Comparison of ENCODE assay signal across 1 cellular context in genomic region chr11:125162743-125163142, GRCh38.
TF ChIP-seq lines count a peak whose summit lies in the region.

No MANE protein-coding gene starts in this region.

TF ChIP-seq in GM23338, 12 proteins besides CTCF, POLR2A, EP300 and RAD21 (continued from another document):
- TF ChIP-seq ZNF462 (CRISPR knock-in tag; IDR thresholded peaks at IDR 0.05) (no peak), EZH2 (IDR thresholded peaks at IDR 0.05; ENCODE audit: low read depth, unreplicated experiment) (no peak), STAT1 (IDR thresholded peaks at IDR 0.05; ENCODE audit: unreplicated experiment) (no peak), ZNF114 (CRISPR knock-in tag; IDR thresholded peaks at IDR 0.05) (no peak), NANOG (IDR thresholded peaks at IDR 0.05; ENCODE audit: borderline replicate concordance) (no peak), EZH2phosphoT487 (IDR thresholded peaks at IDR 0.05; ENCODE audit: unreplicated experiment) (no peak), ZNF331 (CRISPR knock-in tag; IDR thresholded peaks at IDR 0.05; ENCODE audit: low read depth) (no peak)
- TF ChIP-seq, protein P1, sequence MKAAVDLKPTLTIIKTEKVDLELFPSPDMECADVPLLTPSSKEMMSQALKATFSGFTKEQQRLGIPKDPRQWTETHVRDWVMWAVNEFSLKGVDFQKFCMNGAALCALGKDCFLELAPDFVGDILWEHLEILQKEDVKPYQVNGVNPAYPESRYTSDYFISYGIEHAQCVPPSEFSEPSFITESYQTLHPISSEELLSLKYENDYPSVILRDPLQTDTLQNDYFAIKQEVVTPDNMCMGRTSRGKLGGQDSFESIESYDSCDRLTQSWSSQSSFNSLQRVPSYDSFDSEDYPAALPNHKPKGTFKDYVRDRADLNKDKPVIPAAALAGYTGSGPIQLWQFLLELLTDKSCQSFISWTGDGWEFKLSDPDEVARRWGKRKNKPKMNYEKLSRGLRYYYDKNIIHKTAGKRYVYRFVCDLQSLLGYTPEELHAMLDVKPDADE (IDR thresholded peaks at IDR 0.05): no peak
